ENCODE assay signal across 10 cellular contexts in genomic region chr10:3226960-3227724, GRCh38. TPM values are rescaled to one million over a fixed set of nuclear protein-coding genes. Genes with fewer than 3 reads are reported as not detected.
A peak's percentile ranks its signal among the peaks of the same experiment; 100 is the strongest.
DNase-seq lines count a peak whose midpoint lies in the region; ATAC-seq and TF ChIP-seq lines count a peak whose summit lies in the region.
"Had no signal": no experiment of that assay in that cellular context is flagged by ENCODE, and none has a peak within 500 bp of the region (broad histone marks: within the 10 kb centered on the region; RNA-seq: fewer than 3 reads in every experiment).

No MANE protein-coding gene starts in this region.

- POLR2A ChIA-PET in activated CD8-positive, alpha-beta T cell treated with anti-CD3 and anti-CD28 coated beads for 36 hours (lab: Charles Lee) = interaction anchor here (0.6 kb wide), 1 partner anchor 38 kb away, joined by 3 read pairs; no protein-coding TSS in a partner anchor
- POLR2A ChIA-PET in activated CD8-positive, alpha-beta T cell treated with anti-CD3 and anti-CD28 coated beads, Interleukin-2, amount 10 ng/mL, durations not matched to agents 7 days and 5 days (lab: Charles Lee) = interaction anchor here (0.8 kb wide), 1 partner anchor 558 kb away, joined by 4 read pairs; the partner anchor contains the start of gene KLF6
- POLR2A ChIA-PET in RWPE1 (lab: Yijun Ruan, JAX; ENCODE audit: low non-redundant PET) = no interaction called here

- H3K27me3 ChIP-seq in fibroblast of lung (ENCODE audit: control insufficient read depth, insufficient read depth, low read length) (peaks cover 9% of the 10 kb centered on the region), tibial nerve (no peaks in the 10 kb centered on the region)
- H3K27me3 ChIP-seq: neural progenitor cell had no signal

- CTCF ChIA-PET in activated CD8-positive, alpha-beta T cell treated with anti-CD3 and anti-CD28 coated beads for 36 hours (lab: Charles Lee) = interaction anchor here (0.9 to 1.4 kb wide), 3 partner anchors 29 to 175 kb away, joined by 3 to 10 read pairs (median 3); no protein-coding TSS in a partner anchor
- CTCF ChIA-PET in activated CD8-positive, alpha-beta T cell treated with anti-CD3 and anti-CD28 coated beads, Interleukin-2, amount 10 ng/mL, durations not matched to agents 7 days and 5 days (lab: Charles Lee) = no interaction called here
- CTCF ChIA-PET in RWPE1 (lab: Yijun Ruan, JAX) = no interaction called here

- H4K20me1 ChIP-seq in fibroblast of lung (ENCODE audit: control insufficient read depth, extremely low read depth, insufficient read depth, low read length) = no peaks in the 10 kb centered on the region

- no peak for DNase-seq in activated CD8-positive, alpha-beta T cell treated with anti-CD3 and anti-CD28 coated beads for 36 hours
- no peak for DNase-seq in activated CD8-positive, alpha-beta T cell treated with anti-CD3 and anti-CD28 coated beads, Interleukin-2, amount 10 ng/mL, durations not matched to agents 7 days and 5 days
- DNase-seq in RWPE1 (ENCODE audit: low spot score) (peak; percentile 75), fibroblast of lung (ENCODE audit: low read depth in 2 of 2) (peak; percentile 23 to 92), GM19240 (ENCODE audit: insufficient read length, low spot score) (no peak), tibial nerve (ENCODE audit: low spot score in 2 of 2) (no peak)

- H3K4me2 ChIP-seq in fibroblast of lung (ENCODE audit: extremely low read depth, insufficient read depth, low read length) = peak overlapping the region; percentile 68
- H3K4me2 ChIP-seq: neural progenitor cell had no signal

- H3K9ac ChIP-seq in fibroblast of lung (ENCODE audit: insufficient read depth, low read length) = no peak overlapping the region
- H3K9ac ChIP-seq: neural progenitor cell had no signal

- H3K36me3 Mint-ChIP-seq in activated CD8-positive, alpha-beta T cell treated with anti-CD3 and anti-CD28 coated beads for 36 hours (ENCODE audit: low read depth) = no peaks in the 10 kb centered on the region
- no peaks in the 10 kb centered on the region for H3K36me3 Mint-ChIP-seq in activated CD8-positive, alpha-beta T cell treated with anti-CD3 and anti-CD28 coated beads, Interleukin-2, amount 10 ng/mL, durations not matched to agents 7 days and 5 days (ENCODE audit: low read depth)
- no peaks in the 10 kb centered on the region for H3K36me3 Mint-ChIP-seq in stimulated activated memory B cell treated with anti-CD40 and anti-IgM and Interleukin-4, amounts not matched to agents 10 μg/mL and 1 μg/mL and 100 μg/mL, for 72 hours
- H3K36me3 Mint-ChIP-seq: neural progenitor cell had no signal

- H3K4me3 ChIP-seq in fibroblast of lung (replicated peaks in 1 of 4; ENCODE audit: control extremely low read depth in 1 of 4, insufficient read depth in 1 of 4, low read depth in 3 of 4, low read length in 4 of 4) (no peak overlapping the region), tibial nerve (no peak overlapping the region)
- H3K4me3 ChIP-seq: neural progenitor cell had no signal

- H3K27me3 Mint-ChIP-seq in activated CD8-positive, alpha-beta T cell treated with anti-CD3 and anti-CD28 coated beads for 36 hours = no peaks in the 10 kb centered on the region
- H3K27me3 Mint-ChIP-seq in activated CD8-positive, alpha-beta T cell treated with anti-CD3 and anti-CD28 coated beads, Interleukin-2, amount 10 ng/mL, durations not matched to agents 7 days and 5 days (ENCODE audit: low read depth) = peaks cover 18% of the 10 kb centered on the region
- peaks cover 11% of the 10 kb centered on the region for H3K27me3 Mint-ChIP-seq in stimulated activated memory B cell treated with anti-CD40 and anti-IgM and Interleukin-4, amounts not matched to agents 10 μg/mL and 1 μg/mL and 100 μg/mL, for 72 hours

- no peak for TF ChIP-seq CTCF in activated CD8-positive, alpha-beta T cell treated with anti-CD3 and anti-CD28 coated beads for 36 hours (IDR thresholded peaks at IDR 0.05)
- no peak for TF ChIP-seq CTCF in RWPE1 (conservative IDR thresholded peaks at IDR 0.05; ENCODE audit: low read depth)
- TF ChIP-seq CTCF in fibroblast of lung (conservative IDR thresholded peaks at IDR 0.05 in 1 of 2, IDR thresholded peaks at IDR 0.05 in 1 of 2; ENCODE audit: low read depth in 1 of 2, low read length in 2 of 2) = no peak
- no peak for TF ChIP-seq CTCF in tibial nerve (IDR thresholded peaks at IDR 0.05)

- peaks cover 23% of the 10 kb centered on the region for H3K4me1 Mint-ChIP-seq in activated CD8-positive, alpha-beta T cell treated with anti-CD3 and anti-CD28 coated beads for 36 hours (ENCODE audit: low read depth)
- peaks cover 19% of the 10 kb centered on the region for H3K4me1 Mint-ChIP-seq in activated CD8-positive, alpha-beta T cell treated with anti-CD3 and anti-CD28 coated beads, Interleukin-2, amount 10 ng/mL, durations not matched to agents 7 days and 5 days (ENCODE audit: low read depth)
- H3K4me1 Mint-ChIP-seq in stimulated activated memory B cell treated with anti-CD40 and anti-IgM and Interleukin-4, amounts not matched to agents 10 μg/mL and 1 μg/mL and 100 μg/mL, for 72 hours = peaks cover 11% of the 10 kb centered on the region
- H3K4me1 Mint-ChIP-seq: neural progenitor cell had no signal

- no peak overlapping the region for H3K27ac Mint-ChIP-seq in activated CD8-positive, alpha-beta T cell treated with anti-CD3 and anti-CD28 coated beads for 36 hours
- H3K27ac Mint-ChIP-seq in activated CD8-positive, alpha-beta T cell treated with anti-CD3 and anti-CD28 coated beads, Interleukin-2, amount 10 ng/mL, durations not matched to agents 7 days and 5 days = no peak overlapping the region
- no peak overlapping the region for H3K27ac Mint-ChIP-seq in stimulated activated memory B cell treated with anti-CD40 and anti-IgM and Interleukin-4, amounts not matched to agents 10 μg/mL and 1 μg/mL and 100 μg/mL, for 72 hours
- H3K27ac Mint-ChIP-seq: neural progenitor cell had no signal

- intact Hi-C loops in activated CD8-positive, alpha-beta T cell treated with anti-CD3 and anti-CD28 coated beads for 36 hours (cut with micrococcal nuclease) = loop anchor here (5.0 kb wide), 1 partner anchor 35 kb away; no protein-coding TSS in a partner anchor

- ATAC-seq in activated CD8-positive, alpha-beta T cell treated with anti-CD3 and anti-CD28 coated beads for 36 hours = peak; percentile 18
- ATAC-seq in activated CD8-positive, alpha-beta T cell treated with anti-CD3 and anti-CD28 coated beads, Interleukin-2, amount 10 ng/mL, durations not matched to agents 7 days and 5 days = no peak
- ATAC-seq in stimulated activated memory B cell treated with anti-CD40 and anti-IgM and Interleukin-4, amounts not matched to agents 10 μg/mL and 1 μg/mL and 100 μg/mL, for 72 hours = peak; percentile 40
- no peak for ATAC-seq in GM18870 (IDR thresholded peaks at IDR 0.05; ENCODE audit: unreplicated experiment)

- no peak for TF ChIP-seq POLR2A in tibial nerve (IDR thresholded peaks at IDR 0.05)

- H2AFZ ChIP-seq in fibroblast of lung (ENCODE audit: low read length) = no peak overlapping the region
- H2AFZ ChIP-seq: neural progenitor cell had no signal

- no peak for TF ChIP-seq EP300 in tibial nerve (IDR thresholded peaks at IDR 0.05)

- H3K9me3 Mint-ChIP-seq in activated CD8-positive, alpha-beta T cell treated with anti-CD3 and anti-CD28 coated beads for 36 hours = no peaks in the 10 kb centered on the region
- H3K9me3 Mint-ChIP-seq in activated CD8-positive, alpha-beta T cell treated with anti-CD3 and anti-CD28 coated beads, Interleukin-2, amount 10 ng/mL, durations not matched to agents 7 days and 5 days (ENCODE audit: insufficient read depth) = no peaks in the 10 kb centered on the region
- no peaks in the 10 kb centered on the region for H3K9me3 Mint-ChIP-seq in stimulated activated memory B cell treated with anti-CD40 and anti-IgM and Interleukin-4, amounts not matched to agents 10 μg/mL and 1 μg/mL and 100 μg/mL, for 72 hours

- H3K4me3 Mint-ChIP-seq in activated CD8-positive, alpha-beta T cell treated with anti-CD3 and anti-CD28 coated beads for 36 hours = no peak overlapping the region
- H3K4me3 Mint-ChIP-seq in activated CD8-positive, alpha-beta T cell treated with anti-CD3 and anti-CD28 coated beads, Interleukin-2, amount 10 ng/mL, durations not matched to agents 7 days and 5 days = no peak overlapping the region
- no peak overlapping the region for H3K4me3 Mint-ChIP-seq in stimulated activated memory B cell treated with anti-CD40 and anti-IgM and Interleukin-4, amounts not matched to agents 10 μg/mL and 1 μg/mL and 100 μg/mL, for 72 hours
- H3K4me3 Mint-ChIP-seq: activated CD8-positive, alpha-beta memory T cell treated with anti-CD3 and anti-CD28 coated beads, Interleukin-2, amount 10 ng/mL, durations not matched to agents 7 days and 5 days; neural progenitor cell had no signal

- H3K27ac ChIP-seq in RWPE1 = peak overlapping the region; percentile 88
- no peak overlapping the region for H3K27ac ChIP-seq in fibroblast of lung (ENCODE audit: insufficient read depth, low read length)
- H3K27ac ChIP-seq in tibial nerve = no peak overlapping the region
- H3K27ac ChIP-seq: neural progenitor cell had no signal

- WGBS in tibial nerve, 2 donors = 44 to 46% methylated on average over 10 of the region's 10 CpGs

- no peaks in the 10 kb centered on the region for H3K36me3 ChIP-seq in fibroblast of lung (ENCODE audit: control insufficient read depth, insufficient read depth, low read length)
- no peaks in the 10 kb centered on the region for H3K36me3 ChIP-seq in tibial nerve
- H3K36me3 ChIP-seq: neural progenitor cell had no signal

- no peaks in the 10 kb centered on the region for H3K79me2 ChIP-seq in fibroblast of lung (ENCODE audit: control insufficient read depth, insufficient read depth, low read length)

- H3K4me1 ChIP-seq in fibroblast of lung (ENCODE audit: control insufficient read depth, extremely low read depth, insufficient read depth, low read length) (peaks cover 9% of the 10 kb centered on the region), tibial nerve (peaks cover 0 to 22% (median 4%) of the 10 kb centered on the region in 4 donors)
- H3K4me1 ChIP-seq: neural progenitor cell had no signal

- H3K9me3 ChIP-seq in fibroblast of lung (ENCODE audit: control insufficient read depth, insufficient read depth, low read depth, low read length) (no peaks in the 10 kb centered on the region), tibial nerve (no peaks in the 10 kb centered on the region)

RNA-seq across cellular contexts. Expression of gene PITRM1, which starts 54.6 kb away (rescaled TPM):
- total RNA-seq in activated CD8-positive, alpha-beta T cell treated with anti-CD3 and anti-CD28 coated beads for 36 hours = 10 to 100 TPM; 77.6 to 78.6 TPM
- total RNA-seq in activated CD8-positive, alpha-beta T cell treated with anti-CD3 and anti-CD28 coated beads, Interleukin-2, amount 10 ng/mL, durations not matched to agents 7 days and 5 days = 10 to 100 TPM; 47.5 TPM
- 40.6 and 73.7 TPM in 2 replicates for total RNA-seq in fibroblast of lung
- 53.1 and 91.5 TPM in 2 replicates for polyA plus RNA-seq in fibroblast of lung
- polyA plus RNA-seq in fibroblast of lung (2012) = 65.0 and 99.5 TPM in 2 replicates
- polyA minus RNA-seq in fibroblast of lung (ENCODE audit: low replicate concordance) = 76.6 and 130 TPM in 2 replicates
- total RNA-seq in tibial nerve = 10 to 100 TPM; 55.5 to 83.7 (median 59.7) TPM

Comparison
In these comparisons a context has a peak if more than half of its experiments do, and no peak if none do; other contexts are left out.
1. ATAC-seq: peak in activated CD8-positive, alpha-beta T cell treated with anti-CD3 and anti-CD28 coated beads for 36 hours (single experiment) and stimulated activated memory B cell treated with anti-CD40 and anti-IgM and Interleukin-4, amounts not matched to agents 10 μg/mL and 1 μg/mL and 100 μg/mL, for 72 hours (single experiment); none in activated CD8-positive, alpha-beta T cell treated with anti-CD3 and anti-CD28 coated beads, Interleukin-2, amount 10 ng/mL, durations not matched to agents 7 days and 5 days (single experiment) and GM18870 (single experiment).
2. DNase-seq: peak in RWPE1 (single experiment) and fibroblast of lung (2 of 2); none in activated CD8-positive, alpha-beta T cell treated with anti-CD3 and anti-CD28 coated beads for 36 hours (single experiment), activated CD8-positive, alpha-beta T cell treated with anti-CD3 and anti-CD28 coated beads, Interleukin-2, amount 10 ng/mL, durations not matched to agents 7 days and 5 days (single experiment), GM19240 (single experiment) and tibial nerve (0 of 2).